Comparison of ENCODE assay signal across 8 cellular contexts in the genomic region with DNA sequence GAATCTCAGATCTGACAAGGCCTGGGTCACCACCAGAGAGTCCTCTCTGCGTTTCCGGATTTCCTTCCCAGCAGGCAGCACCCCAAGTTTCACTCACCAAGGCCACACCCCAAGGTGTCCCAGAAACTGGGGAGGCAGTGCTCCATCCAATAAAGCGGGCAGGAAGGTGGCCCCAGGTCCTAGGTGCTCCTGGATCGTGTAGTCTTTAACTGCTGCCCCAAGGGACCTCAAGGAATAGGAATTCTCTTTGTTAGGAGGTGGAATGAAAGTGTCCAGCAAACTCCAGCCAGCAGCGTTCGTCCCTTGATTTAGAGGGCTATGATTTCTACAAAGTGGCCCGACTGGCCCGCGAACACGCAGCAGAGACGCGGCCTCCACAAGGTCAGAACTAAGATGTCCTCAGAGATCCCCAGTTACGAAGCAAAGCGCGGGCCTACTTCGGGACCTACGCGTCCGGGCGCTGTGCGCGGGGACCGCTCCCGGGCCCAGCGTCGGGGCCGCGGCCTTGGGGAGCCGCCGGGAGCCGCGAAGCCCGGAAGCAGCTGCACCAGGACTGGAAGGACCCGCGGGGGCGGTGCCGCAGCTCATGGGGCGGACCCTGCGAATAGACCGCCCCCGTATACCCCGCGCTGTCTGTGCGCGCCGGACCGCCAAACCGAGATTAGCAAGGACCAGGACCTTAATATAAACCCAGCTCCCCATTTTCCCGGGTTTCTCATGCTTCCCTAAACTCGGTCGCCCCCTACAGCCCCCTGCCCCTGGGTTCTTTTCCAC. TPM values are rescaled to one million over a fixed set of nuclear protein-coding genes. Genes with fewer than 3 reads are reported as not detected.
DNase-seq lines count a peak whose midpoint lies in the region; ATAC-seq and TF ChIP-seq lines count a peak whose summit lies in the region.

A gene with protein sequence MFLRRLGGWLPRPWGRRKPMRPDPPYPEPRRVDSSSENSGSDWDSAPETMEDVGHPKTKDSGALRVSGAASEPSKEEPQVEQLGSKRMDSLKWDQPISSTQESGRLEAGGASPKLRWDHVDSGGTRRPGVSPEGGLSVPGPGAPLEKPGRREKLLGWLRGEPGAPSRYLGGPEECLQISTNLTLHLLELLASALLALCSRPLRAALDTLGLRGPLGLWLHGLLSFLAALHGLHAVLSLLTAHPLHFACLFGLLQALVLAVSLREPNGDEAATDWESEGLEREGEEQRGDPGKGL (minus strand): TSS at position 555 of the 774 bp plus-strand sequence. CDS start 831 bp downstream, outside the sequence.

- CTCF ChIA-PET in activated CD8-positive, alpha-beta memory T cell treated with anti-CD3 and anti-CD28 coated beads, Interleukin-2, amount 10 ng/mL, durations not matched to agents 7 days and 5 days (lab: Charles Lee), result interaction anchor here (1.0 to 2.2 kb wide), 11 partner anchors 8 to 131 kb away, joined by 3 to 8 read pairs (median 4); partner anchors contain the start of genes BAG6 and MSH5

- peaks cover 62% of the 10 kb centered on the region for H3K36me3 Mint-ChIP-seq in activated CD8-positive, alpha-beta memory T cell treated with anti-CD3 and anti-CD28 coated beads, Interleukin-2, amount 10 ng/mL, durations not matched to agents 7 days and 5 days
- peaks cover 41% of the 10 kb centered on the region for H3K36me3 Mint-ChIP-seq in endodermal cell (ENCODE audit: low read depth)

- peak within 1 kb of the TSS; percentile 99 for H3K4me3 Mint-ChIP-seq in activated CD8-positive, alpha-beta memory T cell treated with anti-CD3 and anti-CD28 coated beads, Interleukin-2, amount 10 ng/mL, durations not matched to agents 7 days and 5 days
- peak within 1 kb of the TSS; percentile 83 for H3K4me3 Mint-ChIP-seq in endodermal cell

- no peaks in the 10 kb centered on the region for H3K9me3 ChIP-seq in endodermal cell (ENCODE audit: control insufficient read depth, low read length)

- no peak for TF ChIP-seq CTCF in 22Rv1 (IDR thresholded peaks at IDR 0.05)
- no peak for TF ChIP-seq CTCF in endodermal cell (conservative IDR thresholded peaks at IDR 0.05)

- peak; percentile 74 for ATAC-seq in activated CD8-positive, alpha-beta memory T cell treated with anti-CD3 and anti-CD28 coated beads, Interleukin-2, amount 10 ng/mL, durations not matched to agents 7 days and 5 days

- DNase-seq in HT1080 (ENCODE audit: low read depth), result peak; percentile 80
- DNase-seq in NOMO-1 treated with dmso at 0.1 percent for 144 hours (lab: John Stamatoyannopoulos, UW; ENCODE audit: unreplicated experiment), result peak; percentile 75
- DNase-seq in activated CD8-positive, alpha-beta memory T cell treated with anti-CD3 and anti-CD28 coated beads, Interleukin-2, amount 10 ng/mL, durations not matched to agents 7 days and 5 days, result peak; percentile 88
- DNase-seq in endodermal cell, result peak; percentile 92
- DNase-seq in mesenteric fat pad (ENCODE audit: low spot score), result peak; percentile 96
- DNase-seq in stimulated activated CD8-positive, alpha-beta memory T cell treated with anti-CD3 and anti-CD28 coated beads, Interleukin-15, amount 100 ng/mL, for 48 hours (ENCODE audit: low read depth in 2 of 2), result peak; percentile 75 to 76

- peak within 1 kb of the TSS; percentile 75 for H3K9ac ChIP-seq in endodermal cell (ENCODE audit: extremely low read depth, low read length, poor library complexity, severe bottlenecking)

- WGBS in endodermal cell (ENCODE audit: insufficient coverage in 1 of 2, insufficient read length in 1 of 2), 2 experiments, result 0 to 2% methylated on average over 28 to 51 of the region's 51 CpGs

- H3K4me3 ChIP-seq in endodermal cell (ENCODE audit: low read length), result peak within 1 kb of the TSS; percentile 99

- peaks cover 77% of the 10 kb centered on the region for H3K4me1 Mint-ChIP-seq in activated CD8-positive, alpha-beta memory T cell treated with anti-CD3 and anti-CD28 coated beads, Interleukin-2, amount 10 ng/mL, durations not matched to agents 7 days and 5 days
- peaks cover 34% of the 10 kb centered on the region for H3K4me1 Mint-ChIP-seq in endodermal cell

- H3K27ac ChIP-seq in 22Rv1, result peak within 1 kb of the TSS; percentile 83
- H3K27ac ChIP-seq in endodermal cell (ENCODE audit: low read depth, low read length), result peak within 1 kb of the TSS; percentile 73

- peak; percentile 89 for TF ChIP-seq POLR2A in GM18526 (IDR thresholded peaks at IDR 0.05; ENCODE audit: extremely low read depth, insufficient read length)

- peaks cover 21% of the 10 kb centered on the region for H3K36me3 ChIP-seq in endodermal cell (ENCODE audit: control insufficient read depth, insufficient read depth, low read length)

- H3K27me3 Mint-ChIP-seq in activated CD8-positive, alpha-beta memory T cell treated with anti-CD3 and anti-CD28 coated beads, Interleukin-2, amount 10 ng/mL, durations not matched to agents 7 days and 5 days, result no peaks in the 10 kb centered on the region
- H3K27me3 Mint-ChIP-seq in endodermal cell (ENCODE audit: insufficient read depth), result no peaks in the 10 kb centered on the region

- peaks cover 11% of the 10 kb centered on the region for H3K4me1 ChIP-seq in endodermal cell (ENCODE audit: control insufficient read depth, insufficient read depth, low read length)

- H3K27ac Mint-ChIP-seq in activated CD8-positive, alpha-beta memory T cell treated with anti-CD3 and anti-CD28 coated beads, Interleukin-2, amount 10 ng/mL, durations not matched to agents 7 days and 5 days, result peak within 1 kb of the TSS; percentile 96
- peak within 1 kb of the TSS; percentile 92 for H3K27ac Mint-ChIP-seq in endodermal cell

- no peaks in the 10 kb centered on the region for H3K9me3 Mint-ChIP-seq in activated CD8-positive, alpha-beta memory T cell treated with anti-CD3 and anti-CD28 coated beads, Interleukin-2, amount 10 ng/mL, durations not matched to agents 7 days and 5 days (ENCODE audit: low read depth)
- H3K9me3 Mint-ChIP-seq in endodermal cell, result no peaks in the 10 kb centered on the region

- no peaks in the 10 kb centered on the region for H3K27me3 ChIP-seq in endodermal cell (ENCODE audit: control insufficient read depth, insufficient read depth, low read length, poor library complexity, severe bottlenecking)

RNA-seq across cellular contexts. Expression of the gene that starts here (rescaled TPM):
- total RNA-seq in HT1080 (2014; rRNA removed; shearing (Covaris generic)), result 21.8 and 22.8 TPM in 2 replicates
- polyA plus RNA-seq in HT1080 (2015; cell fraction: cytosol; rRNA removed), result 14.4 and 15.2 TPM in 2 replicates
- 10.2 and 10.3 TPM in 2 replicates for polyA plus RNA-seq in HT1080 (2015; cell fraction: nucleus; rRNA removed)
- 10 to 100 TPM; 24.7 to 27.2 TPM for total RNA-seq in activated CD8-positive, alpha-beta memory T cell treated with anti-CD3 and anti-CD28 coated beads, Interleukin-2, amount 10 ng/mL, durations not matched to agents 7 days and 5 days
- total RNA-seq in endodermal cell (10 to 100 TPM; 14.0 to 14.9 TPM), mesenteric fat pad (21.6 TPM)
- polyA plus RNA-seq in endodermal cell (2013, experiment 1 of 2), result 9.6 TPM
- polyA plus RNA-seq in endodermal cell (2013, experiment 2 of 2), result 9.5 TPM

Comparison
In these comparisons a context has a peak if more than half of its experiments do, and no peak if none do; other contexts are left out.
1. Peak in every context shown above with its lines: DNase-seq, ATAC-seq, H3K4me3 ChIP-seq and H3K27ac ChIP-seq.